Comparison of ENCODE assay signal across 14 cellular contexts in the genomic region with DNA sequence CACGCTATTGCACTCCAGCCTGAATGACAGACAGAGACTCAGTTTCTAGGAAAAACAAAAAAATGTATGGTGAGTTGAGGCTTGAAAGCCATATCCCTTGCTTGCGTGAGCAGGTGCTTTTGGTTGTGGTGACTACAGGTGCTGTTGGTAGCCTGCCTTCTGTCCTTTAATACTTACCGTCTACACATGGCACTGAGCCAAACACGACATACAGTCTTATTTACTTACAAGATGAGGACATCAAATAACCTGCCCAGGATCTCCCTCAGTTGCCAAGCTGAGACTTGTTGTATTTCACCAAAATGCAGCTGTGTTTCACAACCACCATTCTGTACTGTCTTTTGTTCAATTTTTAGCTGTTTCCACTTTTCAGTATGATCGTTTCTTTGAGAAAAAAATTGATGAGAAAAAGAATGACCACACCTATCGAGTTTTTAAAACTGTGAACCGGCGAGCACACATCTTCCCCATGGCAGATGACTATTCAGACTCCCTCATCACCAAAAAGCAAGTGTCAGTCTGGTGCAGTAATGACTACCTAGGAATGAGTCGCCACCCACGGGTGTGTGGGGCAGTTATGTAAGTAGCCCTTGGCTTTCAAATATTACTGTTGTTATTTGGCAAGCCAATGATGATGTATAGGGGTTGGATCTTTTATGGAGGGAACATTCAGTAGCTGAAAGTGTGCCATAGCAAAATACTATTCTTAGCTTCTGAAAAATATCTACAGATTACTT. TPM values are rescaled to one million over a fixed set of nuclear protein-coding genes. Genes with fewer than 3 reads are reported as not detected.
DNase-seq lines count a peak whose midpoint lies in the region; ATAC-seq and TF ChIP-seq lines count a peak whose summit lies in the region.
"Had no signal": no experiment of that assay in that cellular context is flagged by ENCODE, and none has a peak within 500 bp of the region (broad histone marks: within the 10 kb centered on the region; RNA-seq: fewer than 3 reads in every experiment).

No MANE protein-coding gene starts in this region.

- intact Hi-C loops in Right ventricle myocardium superior (cut with DNase I), result no loop called here
- intact Hi-C loops in heart right ventricle (cut with DNase I), result loop anchor here in 1 of 10 donors (10.0 kb wide), 1 partner anchor 50 kb away; the partner anchor contains the start of gene POC1A
- intact Hi-C loops in mammary epithelial cell (cut with micrococcal nuclease), result no loop called here

- H3K9me3 ChIP-seq in heart right ventricle (no peaks in the 10 kb centered on the region), mammary epithelial cell (replicated peaks; ENCODE audit: insufficient read depth, low read length) (no peaks in the 10 kb centered on the region)

- H3K27me3 ChIP-seq in heart right ventricle (no peaks in the 10 kb centered on the region), mammary epithelial cell (ENCODE audit: insufficient read depth, low read length) (no peaks in the 10 kb centered on the region)

- H3K4me3 ChIP-seq in heart right ventricle (no peak overlapping the region), mammary epithelial cell (replicated peaks in 1 of 3; ENCODE audit: insufficient read depth in 1 of 3, low read depth in 2 of 3, low read length in 3 of 3) (no peak overlapping the region)

- CTCF ChIA-PET in mammary epithelial cell (lab: Charles Lee; ENCODE audit: low non-redundant PET), result no interaction called here

- in situ Hi-C loops in mammary epithelial cell (cut with MboI; ENCODE audit: low sequenced_read_pairs in 2 of 2), result no loop called here

- peaks cover 3 to 51% (median 37%) of the 10 kb centered on the region in 9 donors for H3K4me1 ChIP-seq in heart right ventricle
- peaks cover 23% of the 10 kb centered on the region for H3K4me1 ChIP-seq in mammary epithelial cell (ENCODE audit: insufficient read depth, low read length)

- ATAC-seq in Right ventricle myocardium superior (ENCODE audit: poor library complexity), result no peak
- no peak for ATAC-seq in heart right ventricle
- ATAC-seq in HG02623 (IDR thresholded peaks at IDR 0.05; ENCODE audit: unreplicated experiment), result no peak

- dilution Hi-C loops in mammary epithelial cell (cut with HindIII; ENCODE audit: low sequenced_read_pairs), result loop anchor here (5.0 kb wide), 1 partner anchor 93 kb away; no protein-coding TSS in a partner anchor

- H3K4me2 ChIP-seq in mammary epithelial cell (ENCODE audit: insufficient read depth, low read depth, low read length), result no peak overlapping the region

- no TSS peak for BruUV-seq in mammary epithelial cell (replicated peaks; lab: Mats Ljungman, UMichigan)

- H3K27ac ChIP-seq in heart right ventricle (no peak overlapping the region), mammary epithelial cell (ENCODE audit: insufficient read depth, low read depth, low read length) (no peak overlapping the region)

- H3K79me2 ChIP-seq in mammary epithelial cell (ENCODE audit: insufficient read depth, low read length), result no peaks in the 10 kb centered on the region

- H3K36me3 ChIP-seq in heart right ventricle (peaks cover 5 to 100% (median 84%) of the 10 kb centered on the region in 9 donors), mammary epithelial cell (ENCODE audit: insufficient read depth, low read length) (peaks cover 39% of the 10 kb centered on the region)

- 77 to 82% methylated on average over 10 of the region's 10 CpGs for WGBS in heart right ventricle, 2 donors
- WGBS in mammary epithelial cell (ENCODE audit: low coverage, missing lambda C conversion rate), result 60% methylated on average over 10 of the region's 10 CpGs

- no peak overlapping the region for H2AFZ ChIP-seq in mammary epithelial cell (ENCODE audit: low read depth, low read length)

- no peak for TF ChIP-seq CTCF in heart right ventricle (IDR thresholded peaks at IDR 0.05)
- no peak for TF ChIP-seq CTCF in mammary epithelial cell (conservative IDR thresholded peaks at IDR 0.05 in 1 of 2, IDR thresholded peaks at IDR 0.05 in 1 of 2; ENCODE audit: extremely low read depth in 1 of 2, insufficient read depth in 1 of 2, low read depth in 1 of 2, low read length in 2 of 2)

- DNase-seq in Right ventricle myocardium superior, result peak; percentile 7
- DNase-seq in heart right ventricle, result no peak
- peak; percentile 7 for DNase-seq in NCI-H2196 treated with DMSO at 0.1 percent for 48 hours (lab: John Stamatoyannopoulos, UW; ENCODE audit: unreplicated experiment)
- DNase-seq in mammary epithelial cell, result peak; percentile 72
- DNase-seq in ureter (ENCODE audit: low spot score), result peak; percentile 81
- no peak for DNase-seq in COLO829 (ENCODE audit: low spot score)
- no peak for DNase-seq in stimulated activated CD4-positive, alpha-beta T cell treated with anti-CD3 and anti-CD28 coated beads, Interleukin-2, amount 100 ng/mL, for 24 hours
- DNase-seq: activated T-cell treated with anti-CD3 and anti-CD28 coated beads, Interleukin-2, amount 50 U/mL, for 4 hours; CD4-positive, alpha-beta T cell; HFFc6; nucleus accumbens had no signal

- H3K9ac ChIP-seq in mammary epithelial cell (ENCODE audit: insufficient read depth, low read length), result no peak overlapping the region

- no peaks in the 10 kb centered on the region for H4K20me1 ChIP-seq in mammary epithelial cell (ENCODE audit: insufficient read depth, low read length)

RNA-seq across cellular contexts. Expression of gene ALAS1, which starts 6.5 kb away (rescaled TPM):
- total RNA-seq in Right ventricle myocardium superior (160 TPM), heart right ventricle (100 to 1,000 TPM; 117 to 233 (median 177) TPM), mammary epithelial cell (10 to 100 TPM; 24.2 to 39.2 TPM), ureter (144 TPM)
- polyA plus RNA-seq in heart right ventricle (10 to 100 TPM; 55.2 to 98.4 TPM), mammary epithelial cell (49.2 TPM)
- polyA minus RNA-seq in mammary epithelial cell, result 34.0 TPM

RNA-seq across cellular contexts. Expression of gene TLR9, which starts 20.9 kb away (rescaled TPM):
- 0.32 TPM for total RNA-seq in Right ventricle myocardium superior
- total RNA-seq in heart right ventricle, result under 1 TPM in 8 of 10 donors, not detected in 2; 0.12 to 0.46 (median 0.30) TPM
- under 1 TPM in 1 of 2 donors, not detected in 1; 0.06 TPM for polyA plus RNA-seq in heart right ventricle
- total RNA-seq in mammary epithelial cell, result not detected
- not detected for polyA plus RNA-seq in mammary epithelial cell
- not detected for polyA minus RNA-seq in mammary epithelial cell
- 0.26 TPM for total RNA-seq in ureter
- total RNA-seq: dermis microvascular lymphatic vessel endothelial cell, HFFc6, SK-MEL-5 had no signal

RNA-seq across cellular contexts. Expression of gene TWF2, which starts 34.5 kb away (rescaled TPM):
- total RNA-seq in Right ventricle myocardium superior (131 TPM), heart right ventricle (100 to 1,000 TPM in 5 of 10 donors, 10 to 100 TPM in 5; 71.5 to 148 (median 99.1) TPM), mammary epithelial cell (10 to 100 TPM; 67.8 to 96.2 TPM), ureter (65.3 TPM)
- polyA plus RNA-seq in heart right ventricle (10 to 100 TPM; 44.7 to 62.8 TPM), mammary epithelial cell (137 TPM)
- polyA minus RNA-seq in mammary epithelial cell, result 179 TPM

RNA-seq across cellular contexts. Expression of gene PPM1M, which starts 41.1 kb away (rescaled TPM):
- 8.4 TPM for total RNA-seq in Right ventricle myocardium superior
- 10 to 100 TPM in 2 of 10 donors, 1 to 10 TPM in 8; 5.2 to 17.6 (median 7.9) TPM for total RNA-seq in heart right ventricle
- polyA plus RNA-seq in heart right ventricle, result 10 to 100 TPM in 1 of 2 donors, 1 to 10 TPM in 1; 6.4 to 11.1 TPM
- total RNA-seq in mammary epithelial cell, result 1 to 10 TPM; 4.8 to 8.7 TPM
- polyA plus RNA-seq in mammary epithelial cell, result 4.3 TPM
- polyA minus RNA-seq in mammary epithelial cell, result not detected
- total RNA-seq in ureter, result 16.1 TPM

RNA-seq across cellular contexts. Expression of gene POC1A, which starts 50.3 kb away (rescaled TPM):
- total RNA-seq in Right ventricle myocardium superior (1.5 TPM), heart right ventricle (1 to 10 TPM in 5 of 10 donors, under 1 TPM in 5; 0.60 to 3.5 (median 1.1) TPM), mammary epithelial cell (10 to 100 TPM in 1 of 2 donors, 1 to 10 TPM in 1; 2.8 to 21.5 TPM), ureter (3.6 TPM)
- polyA plus RNA-seq in heart right ventricle (1 to 10 TPM in 1 of 2 donors, under 1 TPM in 1; 0.44 to 1.9 TPM), mammary epithelial cell (22.2 TPM)
- 17.2 TPM for polyA minus RNA-seq in mammary epithelial cell

Comparison
In these comparisons a context has a peak if more than half of its experiments do, and no peak if none do; other contexts are left out.
1. DNase-seq: peak in Right ventricle myocardium superior (single experiment), NCI-H2196 treated with DMSO at 0.1 percent for 48 hours (single experiment), mammary epithelial cell (single experiment) and ureter (single experiment); none in heart right ventricle (0 of 2), COLO829 (single experiment) and stimulated activated CD4-positive, alpha-beta T cell treated with anti-CD3 and anti-CD28 coated beads, Interleukin-2, amount 100 ng/mL, for 24 hours (0 of 2).